17 cellular contexts compared by ENCODE assay signal in genomic region chr1:32192220-32192948, GRCh38. TPM values are rescaled to one million over a fixed set of nuclear protein-coding genes. Genes with fewer than 3 reads are reported as not detected.
A peak's percentile ranks its signal among the peaks of the same experiment; 100 is the strongest.
DNase-seq lines count a peak whose midpoint lies in the region; ATAC-seq and TF ChIP-seq lines count a peak whose summit lies in the region.
"Had no signal": no experiment of that assay in that cellular context is flagged by ENCODE, and none has a peak within 500 bp of the region (broad histone marks: within the 10 kb centered on the region; RNA-seq: fewer than 3 reads in every experiment).

No MANE protein-coding gene starts in this region.

- H3K27ac ChIP-seq in GM23338 (ENCODE audit: low read depth) (no peak overlapping the region), endodermal cell (ENCODE audit: low read depth, low read length) (no peak overlapping the region), thymus (ENCODE audit: low read depth) (peak overlapping the region; percentile 3), spleen (no peak overlapping the region)
- H3K27ac ChIP-seq: A549, C4-2B had no signal

- peaks cover 13% of the 10 kb centered on the region for H4K20me1 ChIP-seq in GM23338 (replicated peaks; ENCODE audit: insufficient read depth)

- H3K4me1 ChIP-seq in GM23338 (ENCODE audit: insufficient read depth) (no peaks in the 10 kb centered on the region), endodermal cell (ENCODE audit: control insufficient read depth, insufficient read depth, low read length) (no peaks in the 10 kb centered on the region), thymus (ENCODE audit: control insufficient read depth, insufficient read depth, low read length) (peaks cover 5% of the 10 kb centered on the region), spleen (peaks cover 3 to 27% (median 12%) of the 10 kb centered on the region in 6 donors)
- H3K4me1 ChIP-seq: A549, BE2C had no signal

- H3K9me3 ChIP-seq in endodermal cell (ENCODE audit: control insufficient read depth, low read length) (no peaks in the 10 kb centered on the region), thymus (ENCODE audit: control insufficient read depth) (no peaks in the 10 kb centered on the region), spleen (no peaks in the 10 kb centered on the region)
- H3K9me3 ChIP-seq: A549, BE2C had no signal

- no peak overlapping the region for H3K9ac ChIP-seq in endodermal cell (ENCODE audit: extremely low read depth, low read length, poor library complexity, severe bottlenecking)

- H3K27me3 ChIP-seq in GM23338 (ENCODE audit: insufficient read depth): no peaks in the 10 kb centered on the region
- no peaks in the 10 kb centered on the region for H3K27me3 ChIP-seq in endodermal cell (ENCODE audit: control insufficient read depth, insufficient read depth, low read length, poor library complexity, severe bottlenecking)
- H3K27me3 ChIP-seq in thymus (ENCODE audit: control insufficient read depth, insufficient read depth): no peaks in the 10 kb centered on the region
- H3K27me3 ChIP-seq in spleen (replicated peaks in 1 of 7): no peaks in the 10 kb centered on the region
- H3K27me3 ChIP-seq: BE2C had no signal

- DNase-seq in GM23338 (ENCODE audit: low spot score) (no peak), HFFc6 (no peak), endodermal cell (no peak), spleen (no peak)
- DNase-seq: BE2C; CD4-positive, alpha-beta memory T cell; COR-L47; DMS153; DMS79 treated with DMSO at 0.1 percent for 48 hours; EL had no signal

- no peak overlapping the region for H3K27ac Mint-ChIP-seq in GM23338
- peak overlapping the region; percentile 32; the same call in 1 of the 2 replicates for H3K27ac Mint-ChIP-seq in HFFc6
- H3K27ac Mint-ChIP-seq in endodermal cell: peak overlapping the region; percentile 8

- 0 out of 2 replicates have a peak, but pooled peaks cover 4% of the 10 kb centered on the region for H3K79me2 ChIP-seq in GM23338 (replicated peaks; ENCODE audit: insufficient read depth)

- 94 to 97% methylated on average over 5 to 8 of the region's 8 CpGs for WGBS in endodermal cell (ENCODE audit: insufficient coverage in 1 of 2, insufficient read length in 1 of 2), 2 experiments
- WGBS in thymus: 98% methylated on average over 8 of the region's 8 CpGs
- 86 to 98% (median 96%) methylated on average over 8 of the region's 8 CpGs for WGBS in spleen, 5 donors

- H3K36me3 Mint-ChIP-seq in GM23338 (ENCODE audit: low read depth) (peaks cover 100% of the 10 kb centered on the region), HFFc6 (ENCODE audit: low read depth) (peaks cover 54% of the 10 kb centered on the region), endodermal cell (ENCODE audit: low read depth) (peaks cover 95% of the 10 kb centered on the region)

- intact Hi-C loops in spleen (cut with DNase I; ENCODE audit: low total_unique reads): no loop called here

- H3K4me3 ChIP-seq in GM23338 (no peak overlapping the region), endodermal cell (ENCODE audit: low read length) (no peak overlapping the region), thymus (ENCODE audit: low read length) (no peak overlapping the region), spleen (no peak overlapping the region)
- H3K4me3 ChIP-seq: A549 had no signal

- TF ChIP-seq CTCF in GM23338 (conservative IDR thresholded peaks at IDR 0.05; ENCODE audit: low read depth in 2 of 2): no peak
- no peak for TF ChIP-seq CTCF in HFFc6 (IDR thresholded peaks at IDR 0.05)
- no peak for TF ChIP-seq CTCF in endodermal cell (conservative IDR thresholded peaks at IDR 0.05)
- TF ChIP-seq CTCF in spleen (IDR thresholded peaks at IDR 0.05 in 8 of 11, conservative IDR thresholded peaks at IDR 0.05 in 3 of 11): no peak

- peaks cover 10% of the 10 kb centered on the region; the same call in 1 of the 2 replicates for H3F3A ChIP-seq in GM23338 (replicated peaks; ENCODE audit: low read depth)

- no peak for TF ChIP-seq POLR2A in spleen (IDR thresholded peaks at IDR 0.05)

- H3K4me2 ChIP-seq in GM23338: no peak overlapping the region
- H3K4me2 ChIP-seq: A549 had no signal

- peaks cover 3% of the 10 kb centered on the region for H3K4me1 Mint-ChIP-seq in GM23338
- peaks cover 25% of the 10 kb centered on the region for H3K4me1 Mint-ChIP-seq in HFFc6 (ENCODE audit: low read depth)
- no peaks in the 10 kb centered on the region for H3K4me1 Mint-ChIP-seq in endodermal cell

- H3K36me3 ChIP-seq in GM23338 (ENCODE audit: insufficient read depth) (peaks cover 70% of the 10 kb centered on the region), endodermal cell (ENCODE audit: control insufficient read depth, insufficient read depth, low read length) (peaks cover 96% of the 10 kb centered on the region), thymus (ENCODE audit: control insufficient read depth, insufficient read depth) (peaks cover 90% of the 10 kb centered on the region), spleen (peaks cover 12 to 100% (median 97%) of the 10 kb centered on the region in 6 donors)

- H3K4me3 Mint-ChIP-seq in GM23338 (no peak overlapping the region), HFFc6 (no peak overlapping the region), endodermal cell (no peak overlapping the region)
- H3K4me3 Mint-ChIP-seq: CD4-positive, alpha-beta memory T cell had no signal

- no peak overlapping the region for H2AFZ ChIP-seq in GM23338

- H3K9me2 ChIP-seq in GM23338 (ENCODE audit: insufficient read depth): no peaks in the 10 kb centered on the region

- no peaks in the 10 kb centered on the region for H3K9me3 Mint-ChIP-seq in GM23338
- no peaks in the 10 kb centered on the region for H3K9me3 Mint-ChIP-seq in HFFc6
- H3K9me3 Mint-ChIP-seq in endodermal cell: no peaks in the 10 kb centered on the region
- H3K9me3 Mint-ChIP-seq: CD4-positive, alpha-beta memory T cell had no signal

- no peak for ATAC-seq in GM23338
- ATAC-seq in HG03354 (IDR thresholded peaks at IDR 0.05; ENCODE audit: poor library complexity, severe bottlenecking, unreplicated experiment): no peak
- ATAC-seq: A549 had no signal

- H3K27me3 Mint-ChIP-seq in GM23338 (ENCODE audit: insufficient read depth, low read depth, poor library complexity): peaks cover 5% of the 10 kb centered on the region
- H3K27me3 Mint-ChIP-seq in HFFc6 (ENCODE audit: insufficient read depth): peaks cover 12% of the 10 kb centered on the region
- no peaks in the 10 kb centered on the region for H3K27me3 Mint-ChIP-seq in endodermal cell (ENCODE audit: insufficient read depth)
- H3K27me3 Mint-ChIP-seq: CD4-positive, alpha-beta memory T cell had no signal

TF ChIP-seq in GM23338, 12 proteins besides CTCF, POLR2A, EP300 and RAD21 (continues in another document):
- no peak for TF ChIP-seq ZNF114 (CRISPR knock-in tag; IDR thresholded peaks at IDR 0.05)
- no peak for TF ChIP-seq ZNF331 (CRISPR knock-in tag; IDR thresholded peaks at IDR 0.05; ENCODE audit: low read depth)
- TF ChIP-seq EZH2phosphoT487 (IDR thresholded peaks at IDR 0.05; ENCODE audit: unreplicated experiment): peak; percentile 27

RNA-seq across cellular contexts. Expression of gene CCDC28B, which starts 8.0 kb away (rescaled TPM):
- total RNA-seq in GM23338 (2014; rRNA removed; shearing (Covaris generic)): 8.6 and 8.7 TPM in 2 replicates
- 35.2 and 39.7 TPM in 2 replicates for polyA plus RNA-seq in GM23338 (2016; fragmentation: Nextera tagmentation; extraction: Ambion mirVana)
- total RNA-seq in HFFc6 (2021; fragmentation: NEBNext Ultra II Directional; extraction: Animal tissue kit (Norgen Biotek cat#: 25700)): 10 to 100 TPM; 12.5 to 15.7 (median 15.3) TPM
- total RNA-seq in endodermal cell: 10 to 100 TPM in 1 of 2 donors, 1 to 10 TPM in 1; 9.2 to 11.1 TPM
- polyA plus RNA-seq in endodermal cell (2013, experiment 1 of 2): 26.3 TPM
- 22.7 TPM for polyA plus RNA-seq in endodermal cell (2013, experiment 2 of 2)
- polyA plus RNA-seq in thymus: 28.7 TPM
- total RNA-seq in spleen: 1 to 10 TPM; 3.9 to 8.2 (median 5.1) TPM
- 10 to 100 TPM; 13.1 to 22.4 (median 13.5) TPM for polyA plus RNA-seq in spleen

RNA-seq across cellular contexts. Expression of gene TXLNA, which starts 12.9 kb away (rescaled TPM):
- 45.2 and 52.1 TPM in 2 replicates for total RNA-seq in GM23338 (2014; rRNA removed; shearing (Covaris generic))
- polyA plus RNA-seq in GM23338 (2016; fragmentation: Nextera tagmentation; extraction: Ambion mirVana) (13.2 and 15.2 TPM in 2 replicates), thymus (17.7 TPM), spleen (10 to 100 TPM in 1 of 3 donors, 1 to 10 TPM in 2; 8.7 to 24.8 (median 8.9) TPM)
- 10 to 100 TPM; 89.4 to 95.2 (median 93.0) TPM for total RNA-seq in HFFc6 (2021; fragmentation: NEBNext Ultra II Directional; extraction: Animal tissue kit (Norgen Biotek cat#: 25700))
- total RNA-seq in endodermal cell (10 to 100 TPM; 38.3 to 39.4 TPM), spleen (10 to 100 TPM; 39.2 to 49.3 (median 42.9) TPM)
- polyA plus RNA-seq in endodermal cell (2013, experiment 1 of 2): 39.7 TPM
- 37.8 TPM for polyA plus RNA-seq in endodermal cell (2013, experiment 2 of 2)

RNA-seq across cellular contexts. Expression of gene IQCC, which starts 13.1 kb away (rescaled TPM):
- 3.5 and 3.8 TPM in 2 replicates for total RNA-seq in GM23338 (2014; rRNA removed; shearing (Covaris generic))
- 1.7 and 2.5 TPM in 2 replicates for polyA plus RNA-seq in GM23338 (2016; fragmentation: Nextera tagmentation; extraction: Ambion mirVana)
- 1 to 10 TPM in 5 of 6 experiments, under 1 TPM in 1; 0.81 to 2.4 (median 2.2) TPM for total RNA-seq in HFFc6 (2021; fragmentation: NEBNext Ultra II Directional; extraction: Animal tissue kit (Norgen Biotek cat#: 25700))
- total RNA-seq in endodermal cell: 1 to 10 TPM; 4.7 to 6.3 TPM
- 6.5 TPM for polyA plus RNA-seq in endodermal cell (2013, experiment 1 of 2)
- polyA plus RNA-seq in endodermal cell (2013, experiment 2 of 2): 6.7 TPM
- 2.8 TPM for polyA plus RNA-seq in thymus
- total RNA-seq in spleen: 1 to 10 TPM; 1.2 to 2.4 (median 1.5) TPM
- polyA plus RNA-seq in spleen: 1 to 10 TPM; 1.6 to 2.4 (median 2.1) TPM

RNA-seq across cellular contexts. Expression of gene DCDC2B, which starts 16.5 kb away (rescaled TPM):
- not detected in 2 replicates for total RNA-seq in GM23338 (2014; rRNA removed; shearing (Covaris generic))
- polyA plus RNA-seq in GM23338 (2016; fragmentation: Nextera tagmentation; extraction: Ambion mirVana) (0.21 and 0.42 TPM in 2 replicates), thymus (0.09 TPM), spleen (under 1 TPM in 1 of 3 donors, not detected in 2; 0.03 TPM)
- total RNA-seq in HFFc6 (2021; fragmentation: NEBNext Ultra II Directional; extraction: Animal tissue kit (Norgen Biotek cat#: 25700)): not detected
- total RNA-seq in endodermal cell (not detected), spleen (not detected)
- not detected for polyA plus RNA-seq in endodermal cell (2013, experiment 1 of 2)
- not detected for polyA plus RNA-seq in endodermal cell (2013, experiment 2 of 2)
- total RNA-seq: CD4-positive, alpha-beta memory T cell; H4; HT1080 had no signal
- polyA plus RNA-seq: A549; AG04450; CD4-positive, alpha-beta memory T cell had no signal

RNA-seq across cellular contexts. Expression of gene TMEM234, which starts 29.8 kb away (rescaled TPM):
- 4.7 and 7.7 TPM in 2 replicates for total RNA-seq in GM23338 (2014; rRNA removed; shearing (Covaris generic))
- polyA plus RNA-seq in GM23338 (2016; fragmentation: Nextera tagmentation; extraction: Ambion mirVana) (8.1 and 8.2 TPM in 2 replicates), thymus (15.4 TPM), spleen (10 to 100 TPM in 2 of 3 donors, 1 to 10 TPM in 1; 7.7 to 14.9 (median 11.1) TPM)
- 10 to 100 TPM; 18.5 to 23.7 (median 20.3) TPM for total RNA-seq in HFFc6 (2021; fragmentation: NEBNext Ultra II Directional; extraction: Animal tissue kit (Norgen Biotek cat#: 25700))
- total RNA-seq in endodermal cell (10 to 100 TPM; 35.1 to 35.5 TPM), spleen (10 to 100 TPM; 18.4 to 30.2 (median 27.2) TPM)
- polyA plus RNA-seq in endodermal cell (2013, experiment 1 of 2): 13.6 TPM
- 14.6 TPM for polyA plus RNA-seq in endodermal cell (2013, experiment 2 of 2)
